Comparison of ENCODE assay signal across 24 cellular contexts in genomic region chr1:18147672-18148071, GRCh38.
"Had no signal": no experiment of that assay in that cellular context is flagged by ENCODE, and none has a peak within 500 bp of the region (broad histone marks: within the 10 kb centered on the region; RNA-seq: fewer than 3 reads in every experiment).

No MANE protein-coding gene starts in this region.

- H3K9me3 ChIP-seq: stomach, suprapubic skin, testis, thoracic aorta, thyroid gland, tibial artery, tibial nerve, transverse colon, upper lobe of left lung, upper lobe of right lung, uterus, vagina had no signal

- H3K27ac ChIP-seq: stomach, suprapubic skin, testis, thoracic aorta, thyroid gland, tibial artery, tibial nerve, transverse colon, upper lobe of left lung, upper lobe of right lung, uterus, vagina had no signal

- H3K4me1 ChIP-seq: stomach, suprapubic skin, testis, tibial artery, tibial nerve, upper lobe of left lung, upper lobe of right lung, uterus, vagina had no signal

- H3K36me3 ChIP-seq: stomach, suprapubic skin, thoracic aorta, thyroid gland, tibial artery, tibial nerve, transverse colon, upper lobe of left lung, upper lobe of right lung, uterus, vagina had no signal

- H3K4me3 ChIP-seq: stomach, suprapubic skin, testis, thoracic aorta, thyroid gland, tibial artery, tibial nerve, transverse colon, upper lobe of left lung, upper lobe of right lung, uterus, vagina had no signal

- DNase-seq: stimulated activated CD4-positive, alpha-beta T cell treated with anti-CD3 and anti-CD28 coated beads, Interleukin-2, amount 100 ng/mL, for 48 hours; stimulated activated CD4-positive, alpha-beta T cell treated with anti-CD3 and anti-CD28 coated beads, Interleukin-4, amount 100 ng/mL, for 1 hour; stimulated activated CD4-positive, alpha-beta T cell treated with anti-CD3 and anti-CD28 coated beads, Interleukin-4, amount 100 ng/mL, for 24 hours; stimulated activated CD4-positive, alpha-beta T cell treated with anti-CD3 and anti-CD28 coated beads, Interleukin-4, amount 100 ng/mL, for 4 hours; stimulated activated CD8-positive, alpha-beta memory T cell treated with anti-CD3 and anti-CD28 coated beads, Interleukin-4, amount 100 ng/mL, for 48 hours; stimulated activated naive B cell treated with anti-CD40 and anti-IgM and Interleukin-4, amounts not matched to agents 10 μg/mL and 1 μg/mL and 100 μg/mL, for 72 hours; stimulated activated naive CD4-positive, alpha-beta T cell; stimulated activated naive CD4-positive, alpha-beta T cell treated with Interleukin-2 at 50 U/mL for 16 hours; stimulated activated naive CD8-positive, alpha-beta T cell treated with anti-CD3 and anti-CD28 coated beads, Interleukin-15, amount 100 ng/mL, for 72 hours; stimulated activated naive CD8-positive, alpha-beta T cell treated with anti-CD3 and anti-CD28 coated beads, Interleukin-15, Interleukin-2, amounts not matched to agents 100 U/mL and 50 U/mL, for 24 hours; stomach; substantia nigra; testis; thyroid gland; tibial artery; transverse colon; trophoblast cell; upper lobe of left lung; upper lobe of right lung; uterus had no signal
